32 cellular contexts compared by ENCODE assay signal in genomic region chr16:10441726-10442125, GRCh38.
"Had no signal": no experiment of that assay in that cellular context is flagged by ENCODE, and none has a peak within 500 bp of the region (broad histone marks: within the 10 kb centered on the region; RNA-seq: fewer than 3 reads in every experiment).

No MANE protein-coding gene starts in this region.

- H3K4me2 ChIP-seq: hepatocyte had no signal

- H2AFZ ChIP-seq: hepatocyte had no signal

- FAIRE-seq: astrocyte, colon, endothelial cell of umbilical vein had no signal

- H3K4me1 ChIP-seq: esophagus squamous epithelium, gastroesophageal sphincter, heart right ventricle had no signal

- H3K4me3 Mint-ChIP-seq: activated B cell treated with CpG ODN at 0.5 μM for 24 hours; activated CD8-positive, alpha-beta T cell treated with anti-CD3 and anti-CD28 coated beads for 36 hours; activated naive CD8-positive, alpha-beta T cell; activated T-cell treated with anti-CD3 and anti-CD28 coated beads, Interleukin-2, amount 50 U/mL, for 4 hours; activated T-helper 17 cell treated with anti-CD3 and anti-CD28 coated beads, Interleukin-2, amount 50 U/mL, for 72 hours; effector memory CD8-positive, alpha-beta T cell had no signal

- H3K36me3 ChIP-seq: WERI-Rb-1 had no signal

- H3K27ac Mint-ChIP-seq: activated B cell treated with CpG ODN at 0.5 μM for 24 hours; activated CD8-positive, alpha-beta T cell treated with anti-CD3 and anti-CD28 coated beads for 36 hours; activated naive CD8-positive, alpha-beta T cell; activated T-helper 17 cell treated with anti-CD3 and anti-CD28 coated beads, Interleukin-2, amount 50 U/mL, for 72 hours; effector memory CD8-positive, alpha-beta T cell had no signal

- H3K27me3 ChIP-seq: esophagus squamous epithelium, gastroesophageal sphincter, heart right ventricle, hepatocyte had no signal

- H3K4me3 ChIP-seq: esophagus squamous epithelium, gastroesophageal sphincter, heart right ventricle, hepatocyte had no signal

- H3K4me1 Mint-ChIP-seq: activated B cell treated with CpG ODN at 0.5 μM for 24 hours; activated T-helper 17 cell treated with anti-CD3 and anti-CD28 coated beads, Interleukin-2, amount 50 U/mL, for 72 hours had no signal

- DNase-seq: activated B cell treated with CpG ODN at 0.5 μM for 24 hours; activated CD4-positive, alpha-beta T cell treated with anti-CD3 and anti-CD28 coated beads for 48 hours; activated CD4-positive, alpha-beta T cell treated with anti-CD3 and anti-CD28 coated beads, Interleukin-2, amount 50 U/mL, for 1 hour; activated CD4-positive, alpha-beta T cell treated with anti-CD3 and anti-CD28 coated beads, Interleukin-2, amount 50 U/mL, for 48 hours; activated CD8-positive, alpha-beta memory T cell treated with anti-CD3 and anti-CD28 coated beads for 24 hours; activated CD8-positive, alpha-beta T cell treated with anti-CD3 and anti-CD28 coated beads for 36 hours; activated effector memory CD4-positive, alpha-beta T cell treated with Interleukin-2 at 50 U/mL for 16 hours; activated gamma-delta T cell treated with Interleukin-2 at 50 U/mL for 16 hours; activated naive CD4-positive, alpha-beta T cell treated with anti-CD3 and anti-CD28 coated beads, Interleukin-2, amount 50 U/mL, for 16 hours; activated naive CD4-positive, alpha-beta T cell treated with Interleukin-2 at 50 U/mL for 16 hours; activated T-cell treated with anti-CD3 and anti-CD28 coated beads, Interleukin-2, amount 50 U/mL, for 4 hours; amniotic stem cell; anterior cingulate cortex; caudate nucleus; cortex of kidney; dermis blood vessel endothelial cell; effector CD4-positive, alpha-beta T cell; effector memory CD8-positive, alpha-beta T cell; esophagus squamous epithelium; foreskin melanocyte; heart right ventricle; T-helper 2 cell; WERI-Rb-1 had no signal

- ATAC-seq: activated CD4-positive, CD25-positive, alpha-beta regulatory T cell treated with anti-CD3 and anti-CD28 coated beads, Interleukin-2, amount 50 U/mL, for 24 hours; activated CD8-positive, alpha-beta T cell treated with anti-CD3 and anti-CD28 coated beads for 36 hours; activated T-cell treated with anti-CD3 and anti-CD28 coated beads, Interleukin-2, amount 50 U/mL, for 4 hours; activated T-helper 17 cell treated with anti-CD3 and anti-CD28 coated beads, Interleukin-2, amount 50 U/mL, for 72 hours; effector memory CD8-positive, alpha-beta T cell; gastroesophageal sphincter; heart right ventricle had no signal

- H3K27me3 Mint-ChIP-seq: activated B cell treated with CpG ODN at 0.5 μM for 24 hours; activated CD8-positive, alpha-beta T cell treated with anti-CD3 and anti-CD28 coated beads for 36 hours; activated naive CD8-positive, alpha-beta T cell; activated T-helper 17 cell treated with anti-CD3 and anti-CD28 coated beads, Interleukin-2, amount 50 U/mL, for 72 hours; effector memory CD8-positive, alpha-beta T cell had no signal

- H3K27ac ChIP-seq: epithelial cell of prostate, esophagus squamous epithelium, gastroesophageal sphincter, heart right ventricle, hepatocyte, WERI-Rb-1 had no signal
